Comparison of ENCODE assay signal across 16 cellular contexts in the genomic region with DNA sequence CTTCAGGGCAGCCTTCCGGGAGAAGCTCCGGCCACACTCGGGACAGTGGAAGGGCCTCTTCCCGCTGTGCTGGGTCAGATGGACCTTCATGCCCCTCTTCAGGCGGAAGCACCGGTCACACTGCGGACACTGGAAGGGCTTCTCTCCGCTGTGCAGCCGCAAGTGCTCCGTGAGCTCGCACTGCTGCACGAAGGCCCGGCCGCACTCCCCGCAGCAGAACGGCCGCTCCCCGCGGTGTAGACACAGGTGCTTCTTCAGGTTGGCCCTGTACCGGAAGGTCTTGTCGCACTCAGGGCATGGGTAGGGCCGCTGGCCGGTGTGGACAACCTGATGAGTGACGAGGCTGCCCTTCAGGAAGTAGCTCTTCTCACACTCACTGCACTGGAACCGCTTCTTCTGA.
"Had no signal": no experiment of that assay in that cellular context is flagged by ENCODE, and none has a peak within 500 bp of the region (broad histone marks: within the 10 kb centered on the region; RNA-seq: fewer than 3 reads in every experiment).

No MANE protein-coding gene starts in this region.

- FAIRE-seq: islet of Langerhans had no signal

- H3K27me3 ChIP-seq: colonic mucosa, esophagus squamous epithelium, spleen, stomach, transverse colon had no signal

- H3K9me3 ChIP-seq: colonic mucosa, esophagus squamous epithelium, spleen, stomach, thoracic aorta, transverse colon had no signal

- H3K36me3 ChIP-seq: colonic mucosa, transverse colon had no signal

- ATAC-seq: left lobe of liver; naive thymus-derived CD4-positive, alpha-beta T cell; sciatic nerve had no signal

- DNase-seq: colonic mucosa; dermis blood vessel endothelial cell; esophagus squamous epithelium; foreskin fibroblast; hippocampal formation; mammary epithelial cell; naive thymus-derived CD4-positive, alpha-beta T cell; spleen; stimulated activated naive CD4-positive, alpha-beta T cell; stomach; substantia nigra; transverse colon had no signal

- H3K4me3 ChIP-seq: colonic mucosa, esophagus squamous epithelium, spleen, stomach, thoracic aorta, transverse colon had no signal

- H3K4me1 ChIP-seq: colonic mucosa, esophagus squamous epithelium, spleen, stomach, transverse colon had no signal

- H3K27ac ChIP-seq: colonic mucosa, esophagus squamous epithelium, spleen, stomach, thoracic aorta, transverse colon had no signal
